22 cellular contexts compared by ENCODE assay signal in the genomic region with DNA sequence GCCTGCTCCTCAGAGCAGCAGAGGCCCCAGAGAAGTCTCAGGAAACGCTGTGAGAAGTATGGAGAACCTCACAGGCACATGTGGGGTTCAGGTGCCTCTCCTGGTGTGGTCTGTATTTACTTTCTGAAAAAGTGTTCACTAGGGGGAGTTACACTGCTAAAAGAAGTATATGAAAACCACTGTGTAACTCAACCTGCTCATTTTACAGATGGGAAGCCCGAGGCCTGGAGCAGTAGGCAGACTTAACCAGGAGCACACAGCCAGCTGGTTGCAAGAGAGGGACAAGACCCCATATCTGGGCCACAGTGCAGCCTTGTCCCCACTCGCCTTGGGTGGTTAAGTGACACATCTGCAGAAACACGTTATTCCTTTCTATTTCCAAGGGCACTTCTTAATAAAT.
"Had no signal": no experiment of that assay in that cellular context is flagged by ENCODE, and none has a peak within 500 bp of the region (broad histone marks: within the 10 kb centered on the region; RNA-seq: fewer than 3 reads in every experiment).

No MANE protein-coding gene starts in this region.

- H3K27ac Mint-ChIP-seq: activated CD4-positive, alpha-beta memory T cell treated with anti-CD3 and anti-CD28 coated beads for 36 hours; activated naive CD4-positive, alpha-beta T cell treated with anti-CD3 and anti-CD28 coated beads for 36 hours; activated naive CD8-positive, alpha-beta T cell treated with anti-CD3 and anti-CD28 coated beads, Interleukin-2, amount 10 ng/mL, durations not matched to agents 7 days and 5 days; natural killer cell treated with Interleukin-12 subunit alpha and Interleukin-12 subunit beta and Interleukin-15 and Interleukin-18, amount 100 ng/mL, for 72 hours; progenitor cell of endocrine pancreas; stimulated activated naive CD8-positive, alpha-beta T cell treated with anti-CD3 and anti-CD28 coated beads, Interleukin-15, Interleukin-2, amounts not matched to agents 100 ng/mL and 50 ng/mL, for 24 hours had no signal

- H3K4me1 ChIP-seq: breast epithelium had no signal

- H3K4me3 Mint-ChIP-seq: activated CD4-positive, alpha-beta memory T cell treated with anti-CD3 and anti-CD28 coated beads for 36 hours; activated naive CD4-positive, alpha-beta T cell treated with anti-CD3 and anti-CD28 coated beads for 36 hours; activated naive CD8-positive, alpha-beta T cell treated with anti-CD3 and anti-CD28 coated beads, Interleukin-2, amount 10 ng/mL, durations not matched to agents 7 days and 5 days; central memory CD8-positive, alpha-beta T cell; memory B cell; natural killer cell treated with Interleukin-12 subunit alpha and Interleukin-12 subunit beta and Interleukin-15 and Interleukin-18, amount 100 ng/mL, for 72 hours; stimulated activated naive CD8-positive, alpha-beta T cell treated with anti-CD3 and anti-CD28 coated beads, Interleukin-15, Interleukin-2, amounts not matched to agents 100 ng/mL and 50 ng/mL, for 24 hours had no signal

- H3K4me3 ChIP-seq: breast epithelium, heart right ventricle, thyroid gland had no signal

- H3K27me3 ChIP-seq: breast epithelium, heart right ventricle, thyroid gland had no signal

- H3K27me3 Mint-ChIP-seq: activated CD4-positive, alpha-beta memory T cell treated with anti-CD3 and anti-CD28 coated beads for 36 hours; activated naive CD8-positive, alpha-beta T cell treated with anti-CD3 and anti-CD28 coated beads, Interleukin-2, amount 10 ng/mL, durations not matched to agents 7 days and 5 days; central memory CD8-positive, alpha-beta T cell; memory B cell; natural killer cell treated with Interleukin-12 subunit alpha and Interleukin-12 subunit beta and Interleukin-15 and Interleukin-18, amount 100 ng/mL, for 72 hours; progenitor cell of endocrine pancreas; stimulated activated naive CD8-positive, alpha-beta T cell treated with anti-CD3 and anti-CD28 coated beads, Interleukin-15, Interleukin-2, amounts not matched to agents 100 ng/mL and 50 ng/mL, for 24 hours had no signal

- H3K9me3 Mint-ChIP-seq: activated CD4-positive, alpha-beta memory T cell treated with anti-CD3 and anti-CD28 coated beads for 36 hours; activated naive CD4-positive, alpha-beta T cell treated with anti-CD3 and anti-CD28 coated beads for 36 hours; activated naive CD8-positive, alpha-beta T cell treated with anti-CD3 and anti-CD28 coated beads, Interleukin-2, amount 10 ng/mL, durations not matched to agents 7 days and 5 days; central memory CD8-positive, alpha-beta T cell; memory B cell; natural killer cell treated with Interleukin-12 subunit alpha and Interleukin-12 subunit beta and Interleukin-15 and Interleukin-18, amount 100 ng/mL, for 72 hours; stimulated activated naive CD8-positive, alpha-beta T cell treated with anti-CD3 and anti-CD28 coated beads, Interleukin-15, Interleukin-2, amounts not matched to agents 100 ng/mL and 50 ng/mL, for 24 hours had no signal

- H3K27ac ChIP-seq: epithelial cell of prostate, thyroid gland had no signal

- ATAC-seq: heart right ventricle, left cardiac atrium had no signal

- H3K9me3 ChIP-seq: breast epithelium, heart right ventricle, thyroid gland had no signal

- H3K4me1 Mint-ChIP-seq: activated naive CD8-positive, alpha-beta T cell treated with anti-CD3 and anti-CD28 coated beads, Interleukin-2, amount 10 ng/mL, durations not matched to agents 7 days and 5 days had no signal

- H3K36me3 ChIP-seq: breast epithelium had no signal

- DNase-seq: activated CD4-positive, alpha-beta memory T cell treated with anti-CD3 and anti-CD28 coated beads for 36 hours; activated CD4-positive, alpha-beta T cell treated with anti-CD3 and anti-CD28 coated beads for 48 hours; activated effector memory CD4-positive, alpha-beta T cell treated with Interleukin-2 at 50 U/mL for 16 hours; activated naive CD4-positive, alpha-beta T cell treated with anti-CD3 and anti-CD28 coated beads for 36 hours; activated naive CD8-positive, alpha-beta T cell treated with anti-CD3 and anti-CD28 coated beads, Interleukin-2, amount 10 ng/mL, durations not matched to agents 7 days and 5 days; activated T-cell treated with anti-CD3 and anti-CD28 coated beads, Interleukin-2, amount 50 U/mL, for 48 hours; amniotic stem cell; cortex of kidney; heart right ventricle; islet precursor cell; left cardiac atrium; retina; stimulated activated CD4-positive, alpha-beta T cell treated with anti-CD3 and anti-CD28 coated beads, Interleukin-4, amount 100 ng/mL, for 4 hours; substantia nigra; thyroid gland had no signal
